Comparison of ENCODE assay signal across 13 cellular contexts in genomic region chrY:19015854-19016253, GRCh38.
DNase-seq lines count a peak whose midpoint lies in the region; ATAC-seq and TF ChIP-seq lines count a peak whose summit lies in the region.
"Had no signal": no experiment of that assay in that cellular context is flagged by ENCODE, and none has a peak within 500 bp of the region (broad histone marks: within the 10 kb centered on the region; RNA-seq: fewer than 3 reads in every experiment).

No MANE protein-coding gene starts in this region.

- H3K27me3 ChIP-seq in OCI-LY3 (ENCODE audit: low read depth, low read length), result no peaks in the 10 kb centered on the region
- H3K27me3 ChIP-seq: dorsolateral prefrontal cortex, hepatocyte, SJSA1, spleen had no signal

- H3K27ac ChIP-seq in OCI-LY3 (ENCODE audit: low read length), result no peak overlapping the region
- H3K27ac ChIP-seq: dorsolateral prefrontal cortex, hepatocyte, SJSA1, spleen had no signal

- no peaks in the 10 kb centered on the region for H3K9me3 ChIP-seq in OCI-LY3 (ENCODE audit: insufficient read depth, low read length)
- H3K9me3 ChIP-seq: SJSA1, spleen had no signal

- H3K4me1 ChIP-seq in OCI-LY3 (ENCODE audit: low read length), result peaks cover 12% of the 10 kb centered on the region
- H3K4me1 ChIP-seq: SJSA1, spleen had no signal

- in situ Hi-C loops in Caki2 (cut with HindIII; ENCODE audit: low pct_unique_long_range_greater_than_20kb, low sequenced_read_pairs), result no loop called here

- no peak overlapping the region for H2AFZ ChIP-seq in OCI-LY3 (ENCODE audit: low read depth, low read length)
- H2AFZ ChIP-seq: hepatocyte had no signal

- ATAC-seq in GM19467 (IDR thresholded peaks at IDR 0.05; ENCODE audit: unreplicated experiment) (no peak), GM19324 (IDR thresholded peaks at IDR 0.05; ENCODE audit: low FRiP score, unreplicated experiment) (no peak)

- no peaks in the 10 kb centered on the region for H3K36me3 ChIP-seq in OCI-LY3 (replicated peaks; ENCODE audit: low read depth, low read length)
- H3K36me3 ChIP-seq: SJSA1, spleen had no signal

- peak; percentile 1 for DNase-seq in Caki2 (ENCODE audit: low read depth)
- DNase-seq in glomerular visceral epithelial cell (ENCODE audit: extremely low spot score), result peak; percentile 29
- DNase-seq in NCI-H1105 (lab: John Stamatoyannopoulos, UW), result no peak
- DNase-seq: activated CD4-positive, alpha-beta T cell treated with anti-CD3 and anti-CD28 coated beads, Interleukin-2, amount 50 U/mL, for 1 hour; dorsolateral prefrontal cortex; NCI-H345; spleen had no signal

- H3K4me2 ChIP-seq in OCI-LY3 (ENCODE audit: low read length), result no peak overlapping the region
- H3K4me2 ChIP-seq: hepatocyte had no signal

- no peak overlapping the region for H3K9ac ChIP-seq in OCI-LY3 (ENCODE audit: low read length)

- H3K79me2 ChIP-seq in OCI-LY3 (ENCODE audit: low read length), result no peaks in the 10 kb centered on the region
- H3K79me2 ChIP-seq: hepatocyte had no signal

- TF ChIP-seq CTCF in GM12874 (IDR thresholded peaks at IDR 0.05; ENCODE audit: insufficient read depth, low read depth, low read length), result 0 out of 2 replicates have a peak, but pooled peaks have one; percentile 9
- TF ChIP-seq CTCF in OCI-LY3 (IDR thresholded peaks at IDR 0.05; ENCODE audit: low read depth, low read length), result peak; percentile 30

- no peaks in the 10 kb centered on the region for H4K20me1 ChIP-seq in OCI-LY3 (ENCODE audit: insufficient read depth, low read length)

- H3K4me3 ChIP-seq in OCI-LY3 (ENCODE audit: low read length), result no peak overlapping the region
- H3K4me3 ChIP-seq: dorsolateral prefrontal cortex, hepatocyte, SJSA1, spleen had no signal
